In the genomic region with DNA sequence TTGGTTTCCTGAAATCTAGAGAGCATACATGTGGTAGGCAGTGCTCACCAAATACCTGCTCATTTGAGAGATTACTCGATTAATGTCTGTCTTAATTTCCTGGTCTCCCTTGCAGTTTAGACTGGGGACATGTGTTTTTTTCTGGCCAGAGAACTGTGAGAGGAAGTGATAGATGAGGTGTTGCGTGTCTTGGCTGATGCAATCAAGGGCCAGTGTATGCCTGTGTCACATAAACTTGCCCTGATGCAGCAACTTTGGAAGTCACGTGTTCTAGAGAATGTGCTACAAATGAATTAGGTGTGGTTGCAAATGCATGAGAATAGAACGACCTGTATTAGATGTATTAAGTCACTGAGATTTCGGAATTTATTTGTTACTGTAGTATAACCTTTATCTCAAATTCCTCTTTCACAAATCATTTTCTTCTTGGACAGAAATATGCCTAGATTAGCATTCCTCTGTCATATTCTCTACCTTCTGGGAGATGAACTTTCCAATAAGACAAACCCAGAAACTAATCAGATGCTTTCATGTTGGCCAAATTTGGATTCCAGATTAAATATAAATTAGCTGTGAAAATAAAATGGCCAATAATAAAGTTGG, we compare ENCODE assay signal across 1 cellular context.
TF ChIP-seq lines count a peak whose summit lies in the region.

No MANE protein-coding gene starts in this region.

TF ChIP-seq in HCT116, 20 proteins besides CTCF, POLR2A, EP300 and RAD21 (continued from another document):
- TF ChIP-seq, protein P1, sequence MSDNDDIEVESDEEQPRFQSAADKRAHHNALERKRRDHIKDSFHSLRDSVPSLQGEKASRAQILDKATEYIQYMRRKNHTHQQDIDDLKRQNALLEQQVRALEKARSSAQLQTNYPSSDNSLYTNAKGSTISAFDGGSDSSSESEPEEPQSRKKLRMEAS (IDR thresholded peaks at IDR 0.05): peak; percentile 73
- TF ChIP-seq, protein P2, sequence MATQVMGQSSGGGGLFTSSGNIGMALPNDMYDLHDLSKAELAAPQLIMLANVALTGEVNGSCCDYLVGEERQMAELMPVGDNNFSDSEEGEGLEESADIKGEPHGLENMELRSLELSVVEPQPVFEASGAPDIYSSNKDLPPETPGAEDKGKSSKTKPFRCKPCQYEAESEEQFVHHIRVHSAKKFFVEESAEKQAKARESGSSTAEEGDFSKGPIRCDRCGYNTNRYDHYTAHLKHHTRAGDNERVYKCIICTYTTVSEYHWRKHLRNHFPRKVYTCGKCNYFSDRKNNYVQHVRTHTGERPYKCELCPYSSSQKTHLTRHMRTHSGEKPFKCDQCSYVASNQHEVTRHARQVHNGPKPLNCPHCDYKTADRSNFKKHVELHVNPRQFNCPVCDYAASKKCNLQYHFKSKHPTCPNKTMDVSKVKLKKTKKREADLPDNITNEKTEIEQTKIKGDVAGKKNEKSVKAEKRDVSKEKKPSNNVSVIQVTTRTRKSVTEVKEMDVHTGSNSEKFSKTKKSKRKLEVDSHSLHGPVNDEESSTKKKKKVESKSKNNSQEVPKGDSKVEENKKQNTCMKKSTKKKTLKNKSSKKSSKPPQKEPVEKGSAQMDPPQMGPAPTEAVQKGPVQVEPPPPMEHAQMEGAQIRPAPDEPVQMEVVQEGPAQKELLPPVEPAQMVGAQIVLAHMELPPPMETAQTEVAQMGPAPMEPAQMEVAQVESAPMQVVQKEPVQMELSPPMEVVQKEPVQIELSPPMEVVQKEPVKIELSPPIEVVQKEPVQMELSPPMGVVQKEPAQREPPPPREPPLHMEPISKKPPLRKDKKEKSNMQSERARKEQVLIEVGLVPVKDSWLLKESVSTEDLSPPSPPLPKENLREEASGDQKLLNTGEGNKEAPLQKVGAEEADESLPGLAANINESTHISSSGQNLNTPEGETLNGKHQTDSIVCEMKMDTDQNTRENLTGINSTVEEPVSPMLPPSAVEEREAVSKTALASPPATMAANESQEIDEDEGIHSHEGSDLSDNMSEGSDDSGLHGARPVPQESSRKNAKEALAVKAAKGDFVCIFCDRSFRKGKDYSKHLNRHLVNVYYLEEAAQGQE (IDR thresholded peaks at IDR 0.05; ENCODE audit: low read depth): no peak
- TF ChIP-seq YY1 (IDR thresholded peaks at IDR 0.05; ENCODE audit: extremely low read depth, insufficient replicate concordance, low read depth, low read length): no peak
- peak; percentile 56; the same call in 1 of the 2 replicates for TF ChIP-seq CBX3 (IDR thresholded peaks at IDR 0.05; ENCODE audit: low read depth)
- TF ChIP-seq FOSL1 (IDR thresholded peaks at IDR 0.05; ENCODE audit: low read depth): no peak
- peak; percentile 44; the same call in 1 of the 2 replicates for TF ChIP-seq POLR2AphosphoS5 (IDR thresholded peaks at IDR 0.05; ENCODE audit: low read depth, low read length)
- peak; percentile 62 for TF ChIP-seq SP1 (IDR thresholded peaks at IDR 0.05; ENCODE audit: low read depth)
